Comparison of ENCODE assay signal across 11 cellular contexts in genomic region chrX:13432776-13433605, GRCh38.
A peak's percentile ranks its signal among the peaks of the same experiment; 100 is the strongest.
DNase-seq lines count a peak whose midpoint lies in the region; ATAC-seq and TF ChIP-seq lines count a peak whose summit lies in the region.
"Had no signal": no experiment of that assay in that cellular context is flagged by ENCODE, and none has a peak within 500 bp of the region (broad histone marks: within the 10 kb centered on the region; RNA-seq: fewer than 3 reads in every experiment).

No MANE protein-coding gene starts in this region.

- H3K9me3 ChIP-seq in IMR-90 (ENCODE audit: control insufficient read depth, insufficient read depth, low read length) (no peaks in the 10 kb centered on the region), tibial artery (no peaks in the 10 kb centered on the region)

- TF ChIP-seq POLR2A in IMR-90 (IDR thresholded peaks at IDR 0.05; ENCODE audit: low read depth, low read length), result no peak

- H4K5ac ChIP-seq in IMR-90 (ENCODE audit: low read depth, low read length), result peak overlapping the region; percentile 19

- ATAC-seq in IMR-90 (ENCODE audit: low read depth), result peak; percentile 68
- ATAC-seq: natural killer cell treated with Interleukin-12 subunit alpha and Interleukin-12 subunit beta and Interleukin-15 and Interleukin-18, amount 100 ng/mL, for 72 hours had no signal

- H3K4me1 ChIP-seq in IMR-90 (ENCODE audit: control insufficient read depth, insufficient read depth, low read length) (peaks cover 6% of the 10 kb centered on the region), tibial artery (peaks cover 0 to 18% (median 7%) of the 10 kb centered on the region in 4 donors)

- DNase-seq in IMR-90 (peak; percentile 84), choroid plexus epithelial cell (ENCODE audit: low read depth) (peak; percentile 81), kidney tubule cell (ENCODE audit: low spot score) (peak; percentile 60), tibial artery (no peak), KG1 (lab: John Stamatoyannopoulos, UW) (no peak), NOMO-1 treated with dmso at 0.1 percent for 144 hours (lab: John Stamatoyannopoulos, UW; ENCODE audit: unreplicated experiment) (no peak), DMS114 treated with DMSO at 0.1 percent for 48 hours (lab: John Stamatoyannopoulos, UW; ENCODE audit: unreplicated experiment) (no peak)
- no peak for DNase-seq in stimulated activated CD4-positive, alpha-beta T cell treated with anti-CD3 and anti-CD28 coated beads, Interleukin-4, amount 100 ng/mL, for 1 hour
- DNase-seq: activated CD4-positive, CD25-positive, alpha-beta regulatory T cell; stimulated activated CD4-positive, alpha-beta T cell treated with anti-CD3 and anti-CD28 coated beads, Interleukin-4, amount 100 ng/mL, for 24 hours had no signal

- dilution Hi-C loops in IMR-90 (cut with HindIII; ENCODE audit: low sequenced_read_pairs, unreplicated experiment), result no loop called here

- H3K4me3 ChIP-seq in IMR-90 (ENCODE audit: insufficient read depth, low read depth, low read length) (no peak overlapping the region), choroid plexus epithelial cell (ENCODE audit: low read depth, low read length) (no peak overlapping the region), tibial artery (no peak overlapping the region)

- peak overlapping the region; percentile 87 for H2BK120ac ChIP-seq in IMR-90 (ENCODE audit: low read depth, low read length)

- no peak overlapping the region for H2AFZ ChIP-seq in IMR-90 (replicated peaks; ENCODE audit: low read length, poor library complexity)

- H2BK15ac ChIP-seq in IMR-90 (ENCODE audit: low read depth, low read length), result peak overlapping the region; percentile 65; the same call in 2 of the 3 replicates

- intact Hi-C loops in IMR-90 (cut with micrococcal nuclease) (loop anchor here (2.0 to 5.0 kb wide), 2 partner anchors 39 to 54 kb away; no protein-coding TSS in a partner anchor), tibial artery (cut with DNase I; ENCODE audit: low total_unique reads) (loop anchor here (5.0 kb wide), 1 partner anchor 456 kb away; the partner anchor contains the start of gene TMSB4X)

- peaks cover 4% of the 10 kb centered on the region; the same call in 1 of the 2 replicates for H3K9me1 ChIP-seq in IMR-90 (ENCODE audit: insufficient read depth, low read length)

- H3K79me1 ChIP-seq in IMR-90 (ENCODE audit: low read depth in 1 of 2, low read length in 2 of 2), result no peaks in the 10 kb centered on the region

- H3K4ac ChIP-seq in IMR-90 (ENCODE audit: low read depth, low read length), result peak overlapping the region; percentile 90

- TF ChIP-seq CTCF in IMR-90 (conservative IDR thresholded peaks at IDR 0.05; ENCODE audit: low read depth, low read length) (no peak), choroid plexus epithelial cell (conservative IDR thresholded peaks at IDR 0.05; ENCODE audit: low read depth, low read length) (no peak), tibial artery (IDR thresholded peaks at IDR 0.05) (no peak)

- H3K14ac ChIP-seq in IMR-90 (replicated peaks; ENCODE audit: low read depth, low read length), result peak overlapping the region; percentile 74

- in situ Hi-C loops in IMR-90 (cut with MboI; ENCODE audit: low sequenced_read_pairs), result no loop called here

- POLR2A ChIA-PET in IMR-90 (lab: Charles Lee; ENCODE audit: unreplicated experiment), result no interaction called here

- H3K23ac ChIP-seq in IMR-90 (ENCODE audit: low read depth, low read length), result peak overlapping the region; percentile 28

- no peak overlapping the region for H3K9ac ChIP-seq in IMR-90 (ENCODE audit: low read depth, low read length)

- H3K56ac ChIP-seq in IMR-90 (ENCODE audit: extremely low read depth, insufficient read depth, low read length), result peak overlapping the region; percentile 34

- H3K27me3 ChIP-seq in IMR-90 (ENCODE audit: control insufficient read depth, insufficient read depth, low read length), result no peaks in the 10 kb centered on the region
- no peaks in the 10 kb centered on the region for H3K27me3 ChIP-seq in tibial artery

- H4K8ac ChIP-seq in IMR-90 (ENCODE audit: low read depth in 2 of 2, low read length in 2 of 2), result peak overlapping the region in 1 of 2 experiments; percentile 75; a peak in 3 of 4 replicates

- TF ChIP-seq RAD21 in IMR-90 (IDR thresholded peaks at IDR 0.05; ENCODE audit: low read length), result no peak

- peak overlapping the region; percentile 58 for H3K18ac ChIP-seq in IMR-90 (ENCODE audit: low read depth, low read length)

- no CpG with 5 or more reads among the region's 5 CpGs for WGBS in IMR-90 (ENCODE audit: extremely low coverage in 2 of 2, insufficient read length in 1 of 2), 2 experiments

- peak overlapping the region; percentile 28; the same call in 1 of the 2 replicates for H2AK5ac ChIP-seq in IMR-90 (ENCODE audit: low read depth, low read length)

- peak overlapping the region; percentile 65 for H3K27ac ChIP-seq in IMR-90 (ENCODE audit: insufficient read depth, low read length)
- H3K27ac ChIP-seq in tibial artery, result peak overlapping the region; percentile 52 to 64

- H3K4me2 ChIP-seq in IMR-90 (ENCODE audit: low read depth, low read length), result no peak overlapping the region

- H2BK20ac ChIP-seq in IMR-90 (ENCODE audit: low read depth, low read length), result peak overlapping the region; percentile 84; the same call in 1 of the 2 replicates

- H4K91ac ChIP-seq in IMR-90 (ENCODE audit: insufficient read depth, low read depth, low read length), result no peak overlapping the region; the same call in 1 of the 2 replicates

- no peaks in the 10 kb centered on the region for H3K36me3 ChIP-seq in IMR-90 (ENCODE audit: control insufficient read depth, insufficient read depth, low read length)
- H3K36me3 ChIP-seq in tibial artery, result no peaks in the 10 kb centered on the region

- H4K20me1 ChIP-seq in IMR-90 (ENCODE audit: insufficient read depth, low read length), result no peaks in the 10 kb centered on the region

- CTCF ChIA-PET in IMR-90 (lab: Yijun Ruan, JAX), result no interaction called here

- no TSS peak for BruUV-seq in IMR-90 (replicated peaks; lab: Mats Ljungman, UMichigan)

- no peak overlapping the region for H2AK9ac ChIP-seq in IMR-90 (replicated peaks; ENCODE audit: low read depth, low read length, poor library complexity)

- H2BK5ac ChIP-seq in IMR-90 (ENCODE audit: low read depth, low read length, poor library complexity, severe bottlenecking), result peak overlapping the region; percentile 95

TF ChIP-seq in IMR-90, 13 proteins besides CTCF, POLR2A, EP300 and RAD21:
- TF ChIP-seq BHLHE40 (IDR thresholded peaks at IDR 0.05; ENCODE audit: low read depth, low read length), result no peak
- TF ChIP-seq FOS (IDR thresholded peaks at IDR 0.05; ENCODE audit: low read depth, low read length), result no peak
- no peak for TF ChIP-seq MAFK (IDR thresholded peaks at IDR 0.05; ENCODE audit: low read depth, low read length)
- TF ChIP-seq NFE2L2 (IDR thresholded peaks at IDR 0.05; ENCODE audit: low read depth, low read length), result peak; percentile 10; the same call in 1 of the 2 replicates
TF ChIP-seq in IMR-90: peak in this region for 1.

Comparison
In these comparisons a context has a peak if more than half of its experiments do, and no peak if none do; other contexts are left out.
1. DNase-seq: peak in IMR-90 (single experiment), choroid plexus epithelial cell (single experiment) and kidney tubule cell (single experiment); none in tibial artery (0 of 2), KG1 (single experiment), stimulated activated CD4-positive, alpha-beta T cell treated with anti-CD3 and anti-CD28 coated beads, Interleukin-4, amount 100 ng/mL, for 1 hour (single experiment), NOMO-1 treated with dmso at 0.1 percent for 144 hours (single experiment) and DMS114 treated with DMSO at 0.1 percent for 48 hours (single experiment).